1 cellular context compared by ENCODE assay signal in genomic region chr7:56051339-56052191, GRCh38.
A peak's percentile ranks its signal among the peaks of the same experiment; 100 is the strongest.
TF ChIP-seq lines count a peak whose summit lies in the region.

Gene CCT6A (plus strand): TSS chr7:56051765. CDS start chr7:56051849, 84 bp downstream.
Gene PSPH (minus strand): TSS chr7:56051444. CDS start chr7:56021212, 30,232 bp downstream.

TF ChIP-seq in GM12878, 131 proteins besides CTCF, POLR2A, EP300 and RAD21 (continued from another document and continues in another):
- no peak for TF ChIP-seq HSF1 (IDR thresholded peaks at IDR 0.05; ENCODE audit: low read depth, low read length)
- no peak for TF ChIP-seq SREBF1 (IDR thresholded peaks at IDR 0.05; ENCODE audit: low read length)
- TF ChIP-seq SP1 (IDR thresholded peaks at IDR 0.05; ENCODE audit: low read depth, low read length), result peak; percentile 94
- no peak for TF ChIP-seq SREBF2 (IDR thresholded peaks at IDR 0.05; ENCODE audit: low read length)
- TF ChIP-seq MLLT1 (IDR thresholded peaks at IDR 0.05), result no peak
- peak; percentile 49; the same call in 1 of the 2 replicates for TF ChIP-seq ZNF687 (IDR thresholded peaks at IDR 0.05)
- TF ChIP-seq EZH2 (IDR thresholded peaks at IDR 0.05; ENCODE audit: borderline replicate concordance, control insufficient read depth, low read depth, low read length), result no peak
- no peak for TF ChIP-seq SRF (IDR thresholded peaks at IDR 0.05; ENCODE audit: low read depth in 2 of 2, low read length in 2 of 2)
- TF ChIP-seq LARP7 (IDR thresholded peaks at IDR 0.05), result no peak; the same call in none of the 2 replicates
- no peak for TF ChIP-seq MYC (IDR thresholded peaks at IDR 0.05; ENCODE audit: insufficient read depth, insufficient read length, insufficient replicate concordance, low read length, severe bottlenecking)
- TF ChIP-seq ZNF622 (IDR thresholded peaks at IDR 0.05), result no peak
- TF ChIP-seq BMI1 (IDR thresholded peaks at IDR 0.05; ENCODE audit: borderline replicate concordance), result no peak
- TF ChIP-seq KDM1A (IDR thresholded peaks at IDR 0.05; ENCODE audit: borderline replicate concordance), result no peak
- TF ChIP-seq TCF7 (IDR thresholded peaks at IDR 0.05; ENCODE audit: borderline replicate concordance), result no peak
- no peak for TF ChIP-seq RBBP5 (conservative IDR thresholded peaks at IDR 0.05)
- TF ChIP-seq MAX (IDR thresholded peaks at IDR 0.05; ENCODE audit: low read depth, low read length), result peak; percentile 58; the same call in 1 of the 2 replicates
- TF ChIP-seq ZNF207 (IDR thresholded peaks at IDR 0.05; ENCODE audit: borderline replicate concordance), result 0 out of 2 replicates have a peak, but pooled peaks have one; percentile 27
- no peak for TF ChIP-seq ZNF592 (IDR thresholded peaks at IDR 0.05)
- no peak for TF ChIP-seq TARDBP (IDR thresholded peaks at IDR 0.05; ENCODE audit: borderline replicate concordance)
- no peak for TF ChIP-seq PAX8 (IDR thresholded peaks at IDR 0.05)
- TF ChIP-seq CHD4 (IDR thresholded peaks at IDR 0.05), result no peak
- TF ChIP-seq NR2C2 (IDR thresholded peaks at IDR 0.05; ENCODE audit: borderline replicate concordance, control insufficient read depth, insufficient read length, low read depth), result no peak
- TF ChIP-seq JUND (IDR thresholded peaks at IDR 0.05; ENCODE audit: low read depth, low read length), result 0 out of 2 replicates have a peak, but pooled peaks have one; percentile 8
- no peak for TF ChIP-seq IRF4 (IDR thresholded peaks at IDR 0.05; ENCODE audit: low read depth, low read length)
- no peak for TF ChIP-seq SKIL (IDR thresholded peaks at IDR 0.05; ENCODE audit: low read depth, poor library complexity, severe bottlenecking)
- TF ChIP-seq CBX5 (IDR thresholded peaks at IDR 0.05; ENCODE audit: low read depth), result no peak
- TF ChIP-seq WRNIP1 (IDR thresholded peaks at IDR 0.05; ENCODE audit: borderline replicate concordance, low read depth, low read length), result no peak
- peak; percentile 55; the same call in 1 of the 2 replicates for TF ChIP-seq RUNX3 (IDR thresholded peaks at IDR 0.05; ENCODE audit: low read length)
- TF ChIP-seq ATF2 (IDR thresholded peaks at IDR 0.05; ENCODE audit: low read length), result no peak
- TF ChIP-seq HCFC1 (IDR thresholded peaks at IDR 0.05; ENCODE audit: low read length), result peak; percentile 28
- no peak for TF ChIP-seq NRF1 (conservative IDR thresholded peaks at IDR 0.05; ENCODE audit: low read depth, low read length)
- TF ChIP-seq GABPA (IDR thresholded peaks at IDR 0.05; ENCODE audit: low read depth), result peak; percentile 46; the same call in 1 of the 2 replicates
- no peak for TF ChIP-seq ZBTB33 (IDR thresholded peaks at IDR 0.05)
- peak; percentile 66; the same call in 1 of the 2 replicates for TF ChIP-seq POLR2AphosphoS2 (IDR thresholded peaks at IDR 0.05; ENCODE audit: low read depth, low read length)
- no peak for TF ChIP-seq ELK1 (IDR thresholded peaks at IDR 0.05; ENCODE audit: low read depth, low read length)
- no peak for TF ChIP-seq HDGF (IDR thresholded peaks at IDR 0.05)
- no peak for TF ChIP-seq FOXM1 (IDR thresholded peaks at IDR 0.05; ENCODE audit: low read depth, low read length)
